Comparison of ENCODE assay signal across 28 cellular contexts in the genomic region with DNA sequence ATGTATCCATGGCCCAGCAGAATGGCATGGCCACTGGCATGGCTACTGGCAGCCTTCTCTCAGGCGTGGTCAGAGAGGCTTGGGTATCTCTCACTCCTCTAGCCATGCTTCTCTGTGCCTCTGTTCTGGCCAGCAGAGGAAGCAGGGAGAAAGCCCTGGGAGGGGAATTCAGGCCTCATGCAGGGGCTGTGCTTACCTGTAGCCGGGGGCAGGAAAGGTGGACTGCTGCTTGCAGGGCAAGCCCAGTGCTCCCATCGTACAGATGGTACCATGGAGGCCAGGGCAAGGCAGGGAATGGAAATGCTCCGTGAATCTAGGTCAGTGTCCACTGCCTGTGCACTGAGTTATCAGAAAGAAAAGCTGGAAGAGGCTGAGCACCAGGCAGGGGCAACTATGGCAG. TPM values are rescaled to one million over a fixed set of nuclear protein-coding genes. Genes with fewer than 3 reads are reported as not detected.
"Had no signal": no experiment of that assay in that cellular context is flagged by ENCODE, and none has a peak within 500 bp of the region (broad histone marks: within the 10 kb centered on the region; RNA-seq: fewer than 3 reads in every experiment).

No MANE protein-coding gene starts in this region.

- H3K27ac Mint-ChIP-seq: activated CD4-positive, alpha-beta memory T cell treated with anti-CD3 and anti-CD28 coated beads, Interleukin-2, amount 10 ng/mL, durations not matched to agents 7 days and 5 days; activated CD4-positive, alpha-beta T cell treated with anti-CD3 and anti-CD28 coated beads, Interleukin-2, amount 10 ng/mL, durations not matched to agents 7 days and 5 days; activated naive CD4-positive, alpha-beta T cell treated with anti-CD3 and anti-CD28 coated beads, Interleukin-2, amount 50 U/mL, for 72 hours; activated naive CD8-positive, alpha-beta T cell treated with anti-CD3 and anti-CD28 coated beads, Interleukin-2, amount 50 U/mL, for 24 hours; T-helper 17 cell; WTC11 had no signal

- H3K36me3 ChIP-seq: ascending aorta had no signal

- H3K9me3 ChIP-seq: ascending aorta, body of pancreas had no signal

- H3K27ac ChIP-seq: ascending aorta, body of pancreas had no signal

- H3K4me3 Mint-ChIP-seq: activated CD4-positive, alpha-beta memory T cell treated with anti-CD3 and anti-CD28 coated beads, Interleukin-2, amount 10 ng/mL, durations not matched to agents 7 days and 5 days; activated CD4-positive, alpha-beta T cell treated with anti-CD3 and anti-CD28 coated beads, Interleukin-2, amount 10 ng/mL, durations not matched to agents 7 days and 5 days; activated naive CD8-positive, alpha-beta T cell treated with anti-CD3 and anti-CD28 coated beads, Interleukin-2, amount 50 U/mL, for 24 hours; activated T-cell treated with anti-CD3 and anti-CD28 coated beads, Interleukin-2, amount 50 U/mL, for 4 hours; central memory CD8-positive, alpha-beta T cell; T-helper 17 cell; WTC11 had no signal

- ATAC-seq: activated naive CD4-positive, alpha-beta T cell treated with anti-CD3 and anti-CD28 coated beads, Interleukin-2, amount 50 U/mL, for 72 hours; activated naive CD8-positive, alpha-beta T cell treated with anti-CD3 and anti-CD28 coated beads, Interleukin-2, amount 50 U/mL, for 24 hours; activated T-cell treated with anti-CD3 and anti-CD28 coated beads, Interleukin-2, amount 50 U/mL, for 4 hours; body of pancreas; T-helper 17 cell; WTC11 had no signal

- DNase-seq: activated CD4-positive, alpha-beta memory T cell treated with anti-CD3 and anti-CD28 coated beads, Interleukin-2, amount 10 ng/mL, durations not matched to agents 7 days and 5 days; activated CD4-positive, alpha-beta T cell treated with anti-CD3 and anti-CD28 coated beads for 1 hour; activated CD4-positive, alpha-beta T cell treated with anti-CD3 and anti-CD28 coated beads, Interleukin-2, amount 10 ng/mL, durations not matched to agents 7 days and 5 days; activated effector memory CD4-positive, alpha-beta T cell treated with anti-CD3 and anti-CD28 coated beads, Interleukin-2, amount 50 U/mL, for 16 hours; activated naive CD4-positive, alpha-beta T cell treated with Interleukin-2 at 50 U/mL for 16 hours; activated naive CD8-positive, alpha-beta T cell treated with anti-CD3 and anti-CD28 coated beads, Interleukin-2, amount 50 U/mL, for 24 hours; activated T-cell treated with anti-CD3 and anti-CD28 coated beads, Interleukin-2, amount 50 U/mL, for 4 hours; amniotic stem cell; body of pancreas; Karpas-422; MM.1S; NCI-H1105; NCI-H1436; NCI-H1694 treated with DMSO at 0.1 percent for 48 hours; NCI-H2029 treated with DMSO at 0.1 percent for 48 hours; NCI-H345; NCI-H510A; NCI-H526 treated with DMSO at 0.1 percent for 48 hours; NCI-H82; SIG-M5; T-helper 17 cell; T-helper 9 cell had no signal

- H3K9me3 Mint-ChIP-seq: activated CD4-positive, alpha-beta memory T cell treated with anti-CD3 and anti-CD28 coated beads, Interleukin-2, amount 10 ng/mL, durations not matched to agents 7 days and 5 days; activated CD4-positive, alpha-beta T cell treated with anti-CD3 and anti-CD28 coated beads, Interleukin-2, amount 10 ng/mL, durations not matched to agents 7 days and 5 days; activated naive CD4-positive, alpha-beta T cell treated with anti-CD3 and anti-CD28 coated beads, Interleukin-2, amount 50 U/mL, for 72 hours; activated naive CD8-positive, alpha-beta T cell treated with anti-CD3 and anti-CD28 coated beads, Interleukin-2, amount 50 U/mL, for 24 hours; activated T-cell treated with anti-CD3 and anti-CD28 coated beads, Interleukin-2, amount 50 U/mL, for 4 hours; central memory CD8-positive, alpha-beta T cell; WTC11 had no signal

- H3K4me1 Mint-ChIP-seq: activated CD4-positive, alpha-beta memory T cell treated with anti-CD3 and anti-CD28 coated beads, Interleukin-2, amount 10 ng/mL, durations not matched to agents 7 days and 5 days; activated CD4-positive, alpha-beta T cell treated with anti-CD3 and anti-CD28 coated beads, Interleukin-2, amount 10 ng/mL, durations not matched to agents 7 days and 5 days; activated naive CD8-positive, alpha-beta T cell treated with anti-CD3 and anti-CD28 coated beads, Interleukin-2, amount 50 U/mL, for 24 hours; central memory CD8-positive, alpha-beta T cell had no signal

- H3K27me3 ChIP-seq: ascending aorta, body of pancreas had no signal

- H3K36me3 Mint-ChIP-seq: activated naive CD4-positive, alpha-beta T cell treated with anti-CD3 and anti-CD28 coated beads, Interleukin-2, amount 50 U/mL, for 72 hours; WTC11 had no signal

- H3K4me1 ChIP-seq: ascending aorta, body of pancreas had no signal

- H3K4me3 ChIP-seq: ascending aorta, body of pancreas had no signal

RNA-seq across cellular contexts. Expression of gene OR13J1, which starts 2.7 kb away (rescaled TPM):
- total RNA-seq: activated CD4-positive, alpha-beta memory T cell treated with anti-CD3 and anti-CD28 coated beads, Interleukin-2, amount 10 ng/mL, durations not matched to agents 7 days and 5 days; activated CD4-positive, alpha-beta T cell treated with anti-CD3 and anti-CD28 coated beads, Interleukin-2, amount 10 ng/mL, durations not matched to agents 7 days and 5 days; activated naive CD4-positive, alpha-beta T cell treated with anti-CD3 and anti-CD28 coated beads, Interleukin-2, amount 50 U/mL, for 72 hours; activated T-cell treated with anti-CD3 and anti-CD28 coated beads, Interleukin-2, amount 50 U/mL, for 4 hours; ascending aorta; body of pancreas; OCI-LY7; RPMI7951; T-helper 17 cell; WTC11 had no signal

RNA-seq across cellular contexts. Expression of gene HRCT1, which starts 38.5 kb away (rescaled TPM):
- total RNA-seq: activated CD4-positive, alpha-beta memory T cell treated with anti-CD3 and anti-CD28 coated beads, Interleukin-2, amount 10 ng/mL, durations not matched to agents 7 days and 5 days; activated CD4-positive, alpha-beta T cell treated with anti-CD3 and anti-CD28 coated beads, Interleukin-2, amount 10 ng/mL, durations not matched to agents 7 days and 5 days; activated naive CD4-positive, alpha-beta T cell treated with anti-CD3 and anti-CD28 coated beads, Interleukin-2, amount 50 U/mL, for 72 hours; activated T-cell treated with anti-CD3 and anti-CD28 coated beads, Interleukin-2, amount 50 U/mL, for 4 hours; OCI-LY7; RPMI7951; T-helper 17 cell; WTC11 had no signal

RNA-seq across cellular contexts. Expression of gene FAM221B, which starts 39.0 kb away (rescaled TPM):
- total RNA-seq: activated CD4-positive, alpha-beta memory T cell treated with anti-CD3 and anti-CD28 coated beads, Interleukin-2, amount 10 ng/mL, durations not matched to agents 7 days and 5 days; activated CD4-positive, alpha-beta T cell treated with anti-CD3 and anti-CD28 coated beads, Interleukin-2, amount 10 ng/mL, durations not matched to agents 7 days and 5 days; activated naive CD4-positive, alpha-beta T cell treated with anti-CD3 and anti-CD28 coated beads, Interleukin-2, amount 50 U/mL, for 72 hours; activated T-cell treated with anti-CD3 and anti-CD28 coated beads, Interleukin-2, amount 50 U/mL, for 4 hours; ascending aorta; OCI-LY7; RPMI7951; T-helper 17 cell had no signal

RNA-seq across cellular contexts. Expression of gene SPAAR, which starts 41.8 kb away (rescaled TPM):
- total RNA-seq: activated CD4-positive, alpha-beta memory T cell treated with anti-CD3 and anti-CD28 coated beads, Interleukin-2, amount 10 ng/mL, durations not matched to agents 7 days and 5 days; activated CD4-positive, alpha-beta T cell treated with anti-CD3 and anti-CD28 coated beads, Interleukin-2, amount 10 ng/mL, durations not matched to agents 7 days and 5 days; activated naive CD4-positive, alpha-beta T cell treated with anti-CD3 and anti-CD28 coated beads, Interleukin-2, amount 50 U/mL, for 72 hours; activated T-cell treated with anti-CD3 and anti-CD28 coated beads, Interleukin-2, amount 50 U/mL, for 4 hours; OCI-LY7; RPMI7951; T-helper 17 cell had no signal
